21 cellular contexts compared by ENCODE assay signal in genomic region chr16:2426941-2427361, GRCh38. TPM values are rescaled to one million over a fixed set of nuclear protein-coding genes. Genes with fewer than 3 reads are reported as not detected.
DNase-seq lines count a peak whose midpoint lies in the region; ATAC-seq and TF ChIP-seq lines count a peak whose summit lies in the region.
"Had no signal": no experiment of that assay in that cellular context is flagged by ENCODE, and none has a peak within 500 bp of the region (broad histone marks: within the 10 kb centered on the region; RNA-seq: fewer than 3 reads in every experiment).

No MANE protein-coding gene starts in this region.

- intact Hi-C loops in upper lobe of right lung (cut with DNase I) = no loop called here

- TF ChIP-seq CTCF in upper lobe of right lung (IDR thresholded peaks at IDR 0.05) (no peak), gastroesophageal sphincter (IDR thresholded peaks at IDR 0.05) (no peak)

- H3K27me3 Mint-ChIP-seq in activated naive CD8-positive, alpha-beta T cell treated with anti-CD3 and anti-CD28 coated beads, Interleukin-2, amount 10 ng/mL, durations not matched to agents 7 days and 5 days = peaks cover 1% of the 10 kb centered on the region
- no peaks in the 10 kb centered on the region for H3K27me3 Mint-ChIP-seq in activated naive CD8-positive, alpha-beta T cell treated with anti-CD3 and anti-CD28 coated beads, Interleukin-2, amount 50 U/mL, for 24 hours
- H3K27me3 Mint-ChIP-seq: activated CD4-positive, alpha-beta T cell treated with anti-CD3 and anti-CD28 coated beads for 36 hours; activated CD8-positive, alpha-beta memory T cell treated with anti-CD3 and anti-CD28 coated beads, Interleukin-2, amount 10 ng/mL, durations not matched to agents 7 days and 5 days had no signal

- H3K4me1 Mint-ChIP-seq in activated naive CD8-positive, alpha-beta T cell treated with anti-CD3 and anti-CD28 coated beads, Interleukin-2, amount 10 ng/mL, durations not matched to agents 7 days and 5 days = peaks cover 33% of the 10 kb centered on the region
- H3K4me1 Mint-ChIP-seq in activated naive CD8-positive, alpha-beta T cell treated with anti-CD3 and anti-CD28 coated beads, Interleukin-2, amount 50 U/mL, for 24 hours = peaks cover 20% of the 10 kb centered on the region

- ATAC-seq in activated naive CD8-positive, alpha-beta T cell treated with anti-CD3 and anti-CD28 coated beads, Interleukin-2, amount 10 ng/mL, durations not matched to agents 7 days and 5 days (ENCODE audit: low read depth) = no peak
- no peak for ATAC-seq in activated naive CD8-positive, alpha-beta T cell treated with anti-CD3 and anti-CD28 coated beads, Interleukin-2, amount 50 U/mL, for 24 hours
- ATAC-seq in upper lobe of right lung (no peak), gastroesophageal sphincter (no peak)
- ATAC-seq: activated CD4-positive, alpha-beta T cell treated with anti-CD3 and anti-CD28 coated beads for 36 hours; activated CD8-positive, alpha-beta memory T cell treated with anti-CD3 and anti-CD28 coated beads, Interleukin-2, amount 10 ng/mL, durations not matched to agents 7 days and 5 days; left cardiac atrium had no signal

- WGBS in gastroesophageal sphincter (ENCODE audit: low coverage in 1 of 2), 2 donors = 91 to 100% methylated on average over 2 to 3 of the region's 6 CpGs

- no peak for TF ChIP-seq EP300 in gastroesophageal sphincter (IDR thresholded peaks at IDR 0.05)

- H3K27me3 ChIP-seq in upper lobe of right lung (no peaks in the 10 kb centered on the region), gastroesophageal sphincter (no peaks in the 10 kb centered on the region)
- H3K27me3 ChIP-seq: brain microvascular endothelial cell, MG63 had no signal

- no peak overlapping the region for H3K27ac ChIP-seq in upper lobe of right lung
- H3K27ac ChIP-seq in gastroesophageal sphincter = no peak overlapping the region
- H3K27ac ChIP-seq: brain microvascular endothelial cell, coronary artery had no signal

- H3K4me3 Mint-ChIP-seq in activated naive CD8-positive, alpha-beta T cell treated with anti-CD3 and anti-CD28 coated beads, Interleukin-2, amount 10 ng/mL, durations not matched to agents 7 days and 5 days = no peak overlapping the region
- H3K4me3 Mint-ChIP-seq in activated naive CD8-positive, alpha-beta T cell treated with anti-CD3 and anti-CD28 coated beads, Interleukin-2, amount 50 U/mL, for 24 hours = no peak overlapping the region

- H3K36me3 ChIP-seq in upper lobe of right lung = no peaks in the 10 kb centered on the region
- H3K36me3 ChIP-seq in gastroesophageal sphincter = no peaks in the 10 kb centered on the region
- H3K36me3 ChIP-seq: brain microvascular endothelial cell had no signal

- TF ChIP-seq POLR2A in Raji (IDR thresholded peaks at IDR 0.05; ENCODE audit: insufficient read depth, low read depth, low read length) (peak; percentile 32; the same call in 1 of the 2 replicates), gastroesophageal sphincter (IDR thresholded peaks at IDR 0.05) (no peak)

- POLR2A ChIA-PET in activated naive CD8-positive, alpha-beta T cell treated with anti-CD3 and anti-CD28 coated beads, Interleukin-2, amount 10 ng/mL, durations not matched to agents 7 days and 5 days (lab: Charles Lee) = no interaction called here

- DNase-seq in activated naive CD8-positive, alpha-beta T cell treated with anti-CD3 and anti-CD28 coated beads, Interleukin-2, amount 10 ng/mL, durations not matched to agents 7 days and 5 days = peak; percentile 27
- no peak for DNase-seq in activated naive CD8-positive, alpha-beta T cell treated with anti-CD3 and anti-CD28 coated beads, Interleukin-2, amount 50 U/mL, for 24 hours
- DNase-seq in kidney tubule cell (ENCODE audit: low spot score) = peak; percentile 68
- DNase-seq in upper lobe of right lung = peak; percentile 77
- no peak for DNase-seq in SIG-M5 treated with dmso at 0.1 percent for 504 hours (lab: John Stamatoyannopoulos, UW; ENCODE audit: unreplicated experiment)
- no peak for DNase-seq in NCI-H2081 (lab: John Stamatoyannopoulos, UW)
- DNase-seq: activated CD4-positive, alpha-beta T cell treated with anti-CD3 and anti-CD28 coated beads for 36 hours; activated CD8-positive, alpha-beta memory T cell treated with anti-CD3 and anti-CD28 coated beads, Interleukin-2, amount 10 ng/mL, durations not matched to agents 7 days and 5 days; brain microvascular endothelial cell; C1 segment of cervical spinal cord; HCEC 1CT; left cardiac atrium; MG63; NCI-H1417; NCI-H510A treated with DMSO at 0.1 percent for 48 hours; nephron progenitor cell; Right ventricle myocardium superior had no signal

- H3K9me3 ChIP-seq in upper lobe of right lung = no peaks in the 10 kb centered on the region
- no peaks in the 10 kb centered on the region for H3K9me3 ChIP-seq in gastroesophageal sphincter
- H3K9me3 ChIP-seq: MG63 had no signal

- H3K27ac Mint-ChIP-seq in activated naive CD8-positive, alpha-beta T cell treated with anti-CD3 and anti-CD28 coated beads, Interleukin-2, amount 10 ng/mL, durations not matched to agents 7 days and 5 days = no peak overlapping the region
- no peak overlapping the region for H3K27ac Mint-ChIP-seq in activated naive CD8-positive, alpha-beta T cell treated with anti-CD3 and anti-CD28 coated beads, Interleukin-2, amount 50 U/mL, for 24 hours
- H3K27ac Mint-ChIP-seq: activated CD4-positive, alpha-beta T cell treated with anti-CD3 and anti-CD28 coated beads for 36 hours; progenitor cell of endocrine pancreas had no signal

- peaks cover 10% of the 10 kb centered on the region for H3K36me3 Mint-ChIP-seq in activated naive CD8-positive, alpha-beta T cell treated with anti-CD3 and anti-CD28 coated beads, Interleukin-2, amount 10 ng/mL, durations not matched to agents 7 days and 5 days
- H3K36me3 Mint-ChIP-seq in activated naive CD8-positive, alpha-beta T cell treated with anti-CD3 and anti-CD28 coated beads, Interleukin-2, amount 50 U/mL, for 24 hours (ENCODE audit: low read depth) = peaks cover 14% of the 10 kb centered on the region

- H3K4me3 ChIP-seq in upper lobe of right lung (no peak overlapping the region), gastroesophageal sphincter (no peak overlapping the region)
- H3K4me3 ChIP-seq: coronary artery, MG63 had no signal

- no peaks in the 10 kb centered on the region for H3K9me3 Mint-ChIP-seq in activated naive CD8-positive, alpha-beta T cell treated with anti-CD3 and anti-CD28 coated beads, Interleukin-2, amount 10 ng/mL, durations not matched to agents 7 days and 5 days
- no peaks in the 10 kb centered on the region for H3K9me3 Mint-ChIP-seq in activated naive CD8-positive, alpha-beta T cell treated with anti-CD3 and anti-CD28 coated beads, Interleukin-2, amount 50 U/mL, for 24 hours
- H3K9me3 Mint-ChIP-seq: nephron progenitor cell had no signal

- peaks cover 13% of the 10 kb centered on the region for H3K4me1 ChIP-seq in upper lobe of right lung
- peaks cover 0 to 20% (median 10%) of the 10 kb centered on the region in 3 donors for H3K4me1 ChIP-seq in gastroesophageal sphincter

RNA-seq across cellular contexts. Expression of gene CCNF, which starts 2.3 kb away (rescaled TPM):
- total RNA-seq in activated naive CD8-positive, alpha-beta T cell treated with anti-CD3 and anti-CD28 coated beads, Interleukin-2, amount 10 ng/mL, durations not matched to agents 7 days and 5 days = 10 to 100 TPM; 67.7 to 70.5 TPM
- 3.6 TPM for total RNA-seq in upper lobe of right lung
- total RNA-seq in gastroesophageal sphincter = 1 to 10 TPM in 2 of 4 donors, under 1 TPM in 2; 0.27 to 2.1 (median 0.82) TPM

RNA-seq across cellular contexts. Expression of gene TEDC2, which starts 33.0 kb away (rescaled TPM):
- total RNA-seq in activated naive CD8-positive, alpha-beta T cell treated with anti-CD3 and anti-CD28 coated beads, Interleukin-2, amount 10 ng/mL, durations not matched to agents 7 days and 5 days = 10 to 100 TPM; 16.0 to 17.8 TPM
- not detected for total RNA-seq in upper lobe of right lung
- total RNA-seq in gastroesophageal sphincter = 1 to 10 TPM in 2 of 4 donors, not detected in 2; 1.0 to 2.5 TPM

RNA-seq across cellular contexts. Expression of gene NTN3, which starts 44.1 kb away (rescaled TPM):
- total RNA-seq in activated naive CD8-positive, alpha-beta T cell treated with anti-CD3 and anti-CD28 coated beads, Interleukin-2, amount 10 ng/mL, durations not matched to agents 7 days and 5 days = not detected
- total RNA-seq in upper lobe of right lung = not detected
- not detected for total RNA-seq in gastroesophageal sphincter
- total RNA-seq: activated CD4-positive, alpha-beta T cell treated with anti-CD3 and anti-CD28 coated beads for 36 hours; activated CD8-positive, alpha-beta memory T cell treated with anti-CD3 and anti-CD28 coated beads, Interleukin-2, amount 10 ng/mL, durations not matched to agents 7 days and 5 days had no signal

RNA-seq across cellular contexts. Expression of gene TBC1D24, which starts 48.0 kb away (rescaled TPM):
- total RNA-seq in activated naive CD8-positive, alpha-beta T cell treated with anti-CD3 and anti-CD28 coated beads, Interleukin-2, amount 10 ng/mL, durations not matched to agents 7 days and 5 days = 10 to 100 TPM; 16.5 to 17.9 TPM
- total RNA-seq in upper lobe of right lung = 43.7 TPM
- total RNA-seq in gastroesophageal sphincter = 10 to 100 TPM in 3 of 4 donors, 1 to 10 TPM in 1; 6.2 to 18.4 (median 14.2) TPM

Comparison
In these comparisons a context has a peak if more than half of its experiments do, and no peak if none do; other contexts are left out.
1. DNase-seq: peak in activated naive CD8-positive, alpha-beta T cell treated with anti-CD3 and anti-CD28 coated beads, Interleukin-2, amount 10 ng/mL, durations not matched to agents 7 days and 5 days (single experiment), kidney tubule cell (single experiment) and upper lobe of right lung (single experiment); none in activated naive CD8-positive, alpha-beta T cell treated with anti-CD3 and anti-CD28 coated beads, Interleukin-2, amount 50 U/mL, for 24 hours (single experiment), SIG-M5 treated with dmso at 0.1 percent for 504 hours (single experiment) and NCI-H2081 (0 of 2).
2. RNA of gene CCNF, which starts 2.3 kb away (total RNA-seq): 67.7 to 70.5 TPM in activated naive CD8-positive, alpha-beta T cell treated with anti-CD3 and anti-CD28 coated beads, Interleukin-2, amount 10 ng/mL, durations not matched to agents 7 days and 5 days; 3.6 TPM in upper lobe of right lung (single experiment) and 0.27 to 2.1 TPM in gastroesophageal sphincter; every median in the first group is over 10 times any median in the second.
3. RNA of gene TEDC2, which starts 33.0 kb away (total RNA-seq): 16.0 to 17.8 TPM in activated naive CD8-positive, alpha-beta T cell treated with anti-CD3 and anti-CD28 coated beads, Interleukin-2, amount 10 ng/mL, durations not matched to agents 7 days and 5 days; 1.0 to 2.5 TPM in gastroesophageal sphincter and not detected in upper lobe of right lung (single experiment); every median in the first group is over 4 times any median in the second.